ENCODE assay signal across 1 cellular context in genomic region chr3:65831733-65832425, GRCh38.
TF ChIP-seq lines count a peak whose summit lies in the region.

No MANE protein-coding gene starts in this region.

TF ChIP-seq in SK-N-SH, 30 proteins besides CTCF, POLR2A, EP300 and RAD21 (continued from another document):
- TF ChIP-seq, protein P1, sequence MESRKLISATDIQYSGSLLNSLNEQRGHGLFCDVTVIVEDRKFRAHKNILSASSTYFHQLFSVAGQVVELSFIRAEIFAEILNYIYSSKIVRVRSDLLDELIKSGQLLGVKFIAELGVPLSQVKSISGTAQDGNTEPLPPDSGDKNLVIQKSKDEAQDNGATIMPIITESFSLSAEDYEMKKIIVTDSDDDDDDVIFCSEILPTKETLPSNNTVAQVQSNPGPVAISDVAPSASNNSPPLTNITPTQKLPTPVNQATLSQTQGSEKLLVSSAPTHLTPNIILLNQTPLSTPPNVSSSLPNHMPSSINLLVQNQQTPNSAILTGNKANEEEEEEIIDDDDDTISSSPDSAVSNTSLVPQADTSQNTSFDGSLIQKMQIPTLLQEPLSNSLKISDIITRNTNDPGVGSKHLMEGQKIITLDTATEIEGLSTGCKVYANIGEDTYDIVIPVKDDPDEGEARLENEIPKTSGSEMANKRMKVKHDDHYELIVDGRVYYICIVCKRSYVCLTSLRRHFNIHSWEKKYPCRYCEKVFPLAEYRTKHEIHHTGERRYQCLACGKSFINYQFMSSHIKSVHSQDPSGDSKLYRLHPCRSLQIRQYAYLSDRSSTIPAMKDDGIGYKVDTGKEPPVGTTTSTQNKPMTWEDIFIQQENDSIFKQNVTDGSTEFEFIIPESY (IDR thresholded peaks at IDR 0.05; ENCODE audit: borderline replicate concordance, low read depth), result peak; percentile 29; the same call in 1 of the 2 replicates
- TF ChIP-seq GABPA (IDR thresholded peaks at IDR 0.05; ENCODE audit: low read depth), result no peak
- TF ChIP-seq, protein P2, sequence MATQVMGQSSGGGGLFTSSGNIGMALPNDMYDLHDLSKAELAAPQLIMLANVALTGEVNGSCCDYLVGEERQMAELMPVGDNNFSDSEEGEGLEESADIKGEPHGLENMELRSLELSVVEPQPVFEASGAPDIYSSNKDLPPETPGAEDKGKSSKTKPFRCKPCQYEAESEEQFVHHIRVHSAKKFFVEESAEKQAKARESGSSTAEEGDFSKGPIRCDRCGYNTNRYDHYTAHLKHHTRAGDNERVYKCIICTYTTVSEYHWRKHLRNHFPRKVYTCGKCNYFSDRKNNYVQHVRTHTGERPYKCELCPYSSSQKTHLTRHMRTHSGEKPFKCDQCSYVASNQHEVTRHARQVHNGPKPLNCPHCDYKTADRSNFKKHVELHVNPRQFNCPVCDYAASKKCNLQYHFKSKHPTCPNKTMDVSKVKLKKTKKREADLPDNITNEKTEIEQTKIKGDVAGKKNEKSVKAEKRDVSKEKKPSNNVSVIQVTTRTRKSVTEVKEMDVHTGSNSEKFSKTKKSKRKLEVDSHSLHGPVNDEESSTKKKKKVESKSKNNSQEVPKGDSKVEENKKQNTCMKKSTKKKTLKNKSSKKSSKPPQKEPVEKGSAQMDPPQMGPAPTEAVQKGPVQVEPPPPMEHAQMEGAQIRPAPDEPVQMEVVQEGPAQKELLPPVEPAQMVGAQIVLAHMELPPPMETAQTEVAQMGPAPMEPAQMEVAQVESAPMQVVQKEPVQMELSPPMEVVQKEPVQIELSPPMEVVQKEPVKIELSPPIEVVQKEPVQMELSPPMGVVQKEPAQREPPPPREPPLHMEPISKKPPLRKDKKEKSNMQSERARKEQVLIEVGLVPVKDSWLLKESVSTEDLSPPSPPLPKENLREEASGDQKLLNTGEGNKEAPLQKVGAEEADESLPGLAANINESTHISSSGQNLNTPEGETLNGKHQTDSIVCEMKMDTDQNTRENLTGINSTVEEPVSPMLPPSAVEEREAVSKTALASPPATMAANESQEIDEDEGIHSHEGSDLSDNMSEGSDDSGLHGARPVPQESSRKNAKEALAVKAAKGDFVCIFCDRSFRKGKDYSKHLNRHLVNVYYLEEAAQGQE (IDR thresholded peaks at IDR 0.05; ENCODE audit: low read depth, low read length), result no peak
- TF ChIP-seq IRF3 (IDR thresholded peaks at IDR 0.05; ENCODE audit: low read depth, low read length), result no peak
- TF ChIP-seq RCOR1 (IDR thresholded peaks at IDR 0.05; ENCODE audit: low read length), result no peak
- TF ChIP-seq USF1 (IDR thresholded peaks at IDR 0.05; ENCODE audit: borderline replicate concordance, low read depth), result no peak
